ENCODE assay signal across 7 cellular contexts in genomic region chr11:61797263-61797944, GRCh38.
A peak's percentile ranks its signal among the peaks of the same experiment; 100 is the strongest.
DNase-seq lines count a peak whose midpoint lies in the region; ATAC-seq, FAIRE-seq and TF ChIP-seq lines count a peak whose summit lies in the region.

No MANE protein-coding gene starts in this region.

- in situ Hi-C loops in T47D (cut with HindIII; ENCODE audit: low pct_unique_long_range_greater_than_20kb, low sequenced_read_pairs), result no loop called here

- H3K4me3 ChIP-seq in GM12865 (ENCODE audit: low read depth, low read length), result no peak overlapping the region

- ATAC-seq in GM21825 (IDR thresholded peaks at IDR 0.05; ENCODE audit: unreplicated experiment), result no peak

- DNase-seq in GM12865 (ENCODE audit: low read depth), result peak; percentile 84
- DNase-seq in NCI-H1930 (lab: John Stamatoyannopoulos, UW), result peak; percentile 29 to 38
- DNase-seq in T-helper 9 cell, result peak; percentile 59
- peak; percentile 83 to 88 for DNase-seq in T47D (ENCODE audit: low read depth in 1 of 2, low spot score in 1 of 2)
- peak; percentile 41 to 46 for DNase-seq in stimulated activated CD4-positive, alpha-beta T cell treated with anti-CD3 and anti-CD28 coated beads, Interleukin-1b, Interleukin-23, amount 100 ng/mL, for 1 hour (ENCODE audit: low read depth in 2 of 2)

- FAIRE-seq in islet of Langerhans (lab: Jason Lieb, UNC), result peak; percentile 36

- TF ChIP-seq CTCF in GM12865 (IDR thresholded peaks at IDR 0.05; ENCODE audit: insufficient read depth, low read depth, low read length, missing control alignments), result peak; percentile 66

Comparison
In these comparisons a context has a peak if more than half of its experiments do, and no peak if none do; other contexts are left out.
1. DNase-seq: peak in every context shown above with its lines; median percentile 86 in T47D; 84 in GM12865; 59 in T-helper 9 cell; 44 in stimulated activated CD4-positive, alpha-beta T cell treated with anti-CD3 and anti-CD28 coated beads, Interleukin-1b, Interleukin-23, amount 100 ng/mL, for 1 hour; 34 in NCI-H1930.